Comparison of ENCODE assay signal across 8 cellular contexts in the genomic region with DNA sequence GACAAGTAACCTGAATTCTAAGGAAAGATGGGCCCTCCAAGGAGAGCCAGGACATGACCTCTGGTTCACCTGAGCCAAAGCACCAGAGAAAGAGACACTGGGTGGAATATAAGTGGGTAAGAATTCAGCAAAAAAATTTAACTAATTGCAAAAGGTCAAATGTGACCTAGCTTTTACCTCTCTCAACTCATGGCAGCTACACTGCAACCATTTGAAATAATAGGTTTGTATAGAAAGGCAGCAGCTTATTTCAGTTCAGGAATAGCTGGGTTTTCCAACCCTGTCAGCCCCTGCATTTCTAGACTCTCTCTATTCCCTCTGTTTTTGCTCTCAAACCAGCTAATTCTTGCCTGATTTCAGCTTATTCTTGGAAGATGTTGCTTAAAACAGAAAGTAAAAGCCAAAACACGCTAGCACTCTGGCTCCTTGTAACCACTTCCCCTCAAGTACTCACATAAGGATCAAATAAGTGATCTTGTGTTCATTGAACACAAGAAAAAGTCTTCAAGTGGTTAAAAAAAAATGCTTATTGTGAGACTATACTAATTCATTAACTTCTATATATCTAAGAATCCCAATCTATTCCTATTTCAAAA.
A peak's percentile ranks its signal among the peaks of the same experiment; 100 is the strongest.
DNase-seq lines count a peak whose midpoint lies in the region; ATAC-seq and TF ChIP-seq lines count a peak whose summit lies in the region.

No MANE protein-coding gene starts in this region.

- peak overlapping the region; percentile 32 for H3K9ac ChIP-seq in Loucy (ENCODE audit: low read depth, low read length, poor library complexity, severe bottlenecking)

- peak overlapping the region; percentile 76 to 82 for H3K4me3 Mint-ChIP-seq in effector memory CD8-positive, alpha-beta T cell

- peak overlapping the region; percentile 74 for H2AFZ ChIP-seq in Loucy (ENCODE audit: low read length)

- no peaks in the 10 kb centered on the region for H3K27me3 Mint-ChIP-seq in effector memory CD8-positive, alpha-beta T cell

- no peak for TF ChIP-seq CTCF in Loucy (conservative IDR thresholded peaks at IDR 0.05; ENCODE audit: low read length)
- no peak for TF ChIP-seq CTCF in brain microvascular endothelial cell (IDR thresholded peaks at IDR 0.05; ENCODE audit: low read depth, low read length, missing control alignments)

- H4K20me1 ChIP-seq in Loucy (ENCODE audit: insufficient read depth, low read length, poor library complexity, severe bottlenecking) = no peaks in the 10 kb centered on the region

- peak overlapping the region; percentile 60 for H3K4me3 ChIP-seq in Loucy (ENCODE audit: low read length, poor library complexity, severe bottlenecking)
- no peak overlapping the region for H3K4me3 ChIP-seq in brain microvascular endothelial cell (ENCODE audit: low read depth, low read length)

- no peaks in the 10 kb centered on the region for H3K9me3 Mint-ChIP-seq in effector memory CD8-positive, alpha-beta T cell

- ATAC-seq in GM18502 (IDR thresholded peaks at IDR 0.05; ENCODE audit: poor library complexity, unreplicated experiment) (peak; percentile 90), GM21737 (IDR thresholded peaks at IDR 0.05; ENCODE audit: unreplicated experiment) (peak; percentile 85), left lobe of liver (no peak)
- ATAC-seq in effector memory CD8-positive, alpha-beta T cell (replicated peaks) = peak; percentile 62

- H3K27ac Mint-ChIP-seq in effector memory CD8-positive, alpha-beta T cell = peak overlapping the region; percentile 90 to 97

- H3K9me2 ChIP-seq in Loucy (replicated peaks; ENCODE audit: low read depth, low read length) = no peaks in the 10 kb centered on the region

- intact Hi-C loops in posterior vena cava (cut with DNase I) = loop anchor here in 1 of 2 donors (2.0 kb wide), 1 partner anchor 22 kb away; no protein-coding TSS in a partner anchor

- no peak for DNase-seq in effector memory CD8-positive, alpha-beta T cell
- no peak for DNase-seq in brain microvascular endothelial cell
- DNase-seq in posterior vena cava (ENCODE audit: low spot score) = no peak
- no peak for DNase-seq in left lobe of liver (ENCODE audit: low spot score)
- no peak for DNase-seq in activated CD4-positive, alpha-beta T cell treated with anti-CD3 and anti-CD28 coated beads, Interleukin-2, amount 50 U/mL, for 48 hours

- no peaks in the 10 kb centered on the region for H3K9me3 ChIP-seq in Loucy (ENCODE audit: insufficient read depth, low read depth, low read length)

- no peaks in the 10 kb centered on the region for H3K36me3 ChIP-seq in Loucy (ENCODE audit: insufficient read depth, low read length)
- H3K36me3 ChIP-seq in brain microvascular endothelial cell (replicated peaks) = no peaks in the 10 kb centered on the region

- peaks cover 5% of the 10 kb centered on the region for H3K4me1 ChIP-seq in Loucy (ENCODE audit: insufficient read depth, low read length, poor library complexity, severe bottlenecking)

- H3F3A ChIP-seq in Loucy (ENCODE audit: low read depth) = no peaks in the 10 kb centered on the region

- H3K27me3 ChIP-seq in Loucy (ENCODE audit: insufficient read depth, low read length, poor library complexity, severe bottlenecking) (no peaks in the 10 kb centered on the region), brain microvascular endothelial cell (replicated peaks) (no peaks in the 10 kb centered on the region)

- no peaks in the 10 kb centered on the region for H3K36me3 Mint-ChIP-seq in effector memory CD8-positive, alpha-beta T cell (ENCODE audit: insufficient read depth)

- peak overlapping the region; percentile 62 for H3K4me2 ChIP-seq in Loucy (ENCODE audit: low read depth, low read length, poor library complexity, severe bottlenecking)

- in situ Hi-C loops in brain microvascular endothelial cell (cut with HindIII; ENCODE audit: low pct_ligation_motif_present, low sequenced_read_pairs) = no loop called here

- H3K79me2 ChIP-seq in Loucy (ENCODE audit: insufficient read depth, low read length) = no peaks in the 10 kb centered on the region

- H3K27ac ChIP-seq in brain microvascular endothelial cell = no peak overlapping the region

- peaks cover 18 to 40% of the 10 kb centered on the region in 2 donors for H3K4me1 Mint-ChIP-seq in effector memory CD8-positive, alpha-beta T cell (ENCODE audit: low read depth in 2 of 2)
